ENCODE assay signal across 8 cellular contexts in the genomic region with DNA sequence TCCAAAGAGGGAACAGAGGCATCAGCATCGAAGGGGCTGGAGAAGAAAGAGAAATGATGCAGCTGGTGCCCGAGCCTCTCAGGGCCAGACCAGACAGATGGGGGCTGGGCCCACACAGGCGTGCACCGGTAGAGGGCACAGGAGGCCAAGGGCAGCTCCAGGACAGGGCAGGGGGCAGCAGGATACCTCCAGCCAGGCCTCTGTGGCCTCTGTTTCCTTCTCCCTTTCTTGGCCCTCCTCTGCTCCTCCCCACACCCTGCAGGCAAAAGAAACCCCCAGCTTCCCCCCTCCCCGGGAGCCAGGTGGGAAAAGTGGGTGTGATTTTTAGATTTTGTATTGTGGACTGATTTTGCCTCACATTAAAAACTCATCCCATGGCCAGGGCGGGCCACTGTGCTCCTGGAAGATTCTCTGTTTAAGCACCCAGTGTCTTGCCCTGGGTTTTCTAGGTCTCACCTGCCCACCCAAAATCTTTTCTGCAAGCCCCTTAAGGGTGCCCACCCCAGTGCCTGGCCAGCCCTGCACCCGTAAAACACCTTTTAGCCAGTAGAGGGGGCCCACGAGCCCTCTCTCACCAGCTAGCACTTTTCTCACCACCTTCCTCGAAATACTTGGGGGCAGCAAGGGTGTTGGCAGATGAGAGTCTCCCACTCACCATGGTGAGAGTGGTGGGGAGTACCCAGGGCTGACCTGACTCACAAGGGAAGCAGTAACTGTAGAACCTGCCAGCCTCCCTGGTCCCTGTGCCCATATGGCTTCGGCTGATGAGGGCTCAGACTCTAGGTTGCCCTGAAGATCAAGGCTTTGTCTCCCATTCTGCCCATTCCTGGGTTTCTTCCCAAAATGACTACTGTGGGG. TPM values are rescaled to one million over a fixed set of nuclear protein-coding genes. Genes with fewer than 3 reads are reported as not detected.
DNase-seq lines count a peak whose midpoint lies in the region; ATAC-seq, FAIRE-seq and TF ChIP-seq lines count a peak whose summit lies in the region.

No MANE protein-coding gene starts in this region.

- H3K27ac Mint-ChIP-seq in activated T-helper 17 cell treated with anti-CD3 and anti-CD28 coated beads, Interleukin-2, amount 50 U/mL, for 72 hours, result peak overlapping the region; percentile 65

- H3K9me3 ChIP-seq in Panc1 (ENCODE audit: control insufficient read depth, insufficient read depth, low read depth, low read length) (no peaks in the 10 kb centered on the region), pancreas (no peaks in the 10 kb centered on the region)

- H3K4me1 Mint-ChIP-seq in activated T-helper 17 cell treated with anti-CD3 and anti-CD28 coated beads, Interleukin-2, amount 50 U/mL, for 72 hours, result peaks cover 23% of the 10 kb centered on the region

- peaks cover 79% of the 10 kb centered on the region for H3K4me1 ChIP-seq in Panc1 (ENCODE audit: control insufficient read depth, insufficient read depth, low read length)
- H3K4me1 ChIP-seq in pancreas, result peaks cover 7 to 12% (median 7%) of the 10 kb centered on the region in 3 donors
- H3K4me1 ChIP-seq in urinary bladder (ENCODE audit: insufficient read depth), result peaks cover 1% of the 10 kb centered on the region

- H3K27me3 ChIP-seq in H7 (ENCODE audit: control insufficient read depth, insufficient read depth, low read length) (no peaks in the 10 kb centered on the region), Panc1 (ENCODE audit: control insufficient read depth, insufficient read depth, low read length) (no peaks in the 10 kb centered on the region), pancreas (no peaks in the 10 kb centered on the region)

- peak; percentile 50 for ATAC-seq in Panc1
- peak; percentile 3 for ATAC-seq in activated T-helper 17 cell treated with anti-CD3 and anti-CD28 coated beads, Interleukin-2, amount 50 U/mL, for 72 hours (replicated peaks)
- peak in 1 of 4 donors; percentile 15 for ATAC-seq in pancreas
- no peak for ATAC-seq in HG03039 (IDR thresholded peaks at IDR 0.05; ENCODE audit: unreplicated experiment)

- POLR2A ChIA-PET in Panc1 (lab: Charles Lee), result interaction anchor here (0.6 to 2.4 kb wide), 8 partner anchors 15 to 267 kb away, joined by 3 to 22 read pairs (median 6); a partner anchor contains a TSS

- in situ Hi-C loops in Panc1 (cut with HindIII; ENCODE audit: low pct_unique_long_range_greater_than_20kb, low sequenced_read_pairs), result loop anchor here (10.0 kb wide), 1 partner anchor 55 kb away; no protein-coding TSS in a partner anchor

- H3K4me3 Mint-ChIP-seq in activated T-helper 17 cell treated with anti-CD3 and anti-CD28 coated beads, Interleukin-2, amount 50 U/mL, for 72 hours, result no peak overlapping the region

- peaks cover 59% of the 10 kb centered on the region for H3K36me3 Mint-ChIP-seq in activated T-helper 17 cell treated with anti-CD3 and anti-CD28 coated beads, Interleukin-2, amount 50 U/mL, for 72 hours (ENCODE audit: low read depth)

- H3K4me3 ChIP-seq in H7 (ENCODE audit: insufficient read depth, low read depth, low read length) (no peak overlapping the region), Panc1 (ENCODE audit: low read depth in 2 of 2, low read length in 2 of 2) (no peak overlapping the region), fibroblast of villous mesenchyme (ENCODE audit: low read depth, low read length) (no peak overlapping the region), pancreas (no peak overlapping the region), urinary bladder (ENCODE audit: low read depth, low read length) (no peak overlapping the region)

- no peaks in the 10 kb centered on the region for H3K9me3 Mint-ChIP-seq in activated T-helper 17 cell treated with anti-CD3 and anti-CD28 coated beads, Interleukin-2, amount 50 U/mL, for 72 hours

- no peak for FAIRE-seq in pancreas (lab: Jason Lieb, UNC)

- DNase-seq in AG09319 (ENCODE audit: extremely low read depth, low read depth) (no peak), H7 (peak; percentile 90), Panc1 (ENCODE audit: low read depth, low spot score) (no peak), fibroblast of villous mesenchyme (ENCODE audit: low read depth) (peak; percentile 58), pancreas (peak; percentile 37 to 77 (median 54))

- no TSS peak for BruUV-seq in Panc1 (replicated peaks; lab: Mats Ljungman, UMichigan)

- CTCF ChIA-PET in Panc1 (lab: Charles Lee), result interaction anchor here (0.6 to 10.8 kb wide), 17 partner anchors 10 to 484 kb away, joined by 3 to 298 read pairs (median 6); a partner anchor contains a TSS

- 35 to 45% methylated on average over 10 of the region's 10 CpGs for WGBS in pancreas, 2 donors
- 30% methylated on average over 10 of the region's 10 CpGs for WGBS in urinary bladder

- H3K27ac ChIP-seq in Panc1 (ENCODE audit: low read length), result peak overlapping the region; percentile 88
- peak overlapping the region in 2 of 4 donors; percentile 1 to 13 for H3K27ac ChIP-seq in pancreas
- peak overlapping the region; percentile 79 for H3K27ac ChIP-seq in urinary bladder (ENCODE audit: low read depth)

- intact Hi-C loops in Panc1 (cut with micrococcal nuclease; ENCODE audit: unreplicated experiment) (loop anchor here (1.0 kb wide), 1 partner anchor 43 kb away; no protein-coding TSS in a partner anchor), pancreas (cut with DNase I) (loop anchor here in 2 of 3 donors (5.0 kb wide), 2 partner anchors 38 to 43 kb away; a partner anchor contains a TSS)

- no peaks in the 10 kb centered on the region for H3K27me3 Mint-ChIP-seq in activated T-helper 17 cell treated with anti-CD3 and anti-CD28 coated beads, Interleukin-2, amount 50 U/mL, for 72 hours

- peaks cover 21% of the 10 kb centered on the region for H3K36me3 ChIP-seq in H7 (replicated peaks; ENCODE audit: control insufficient read depth, insufficient read depth, low read length)
- peaks cover 4% of the 10 kb centered on the region; the same call in 1 of the 2 replicates for H3K36me3 ChIP-seq in Panc1 (ENCODE audit: control insufficient read depth, insufficient read depth, low read length)
- H3K36me3 ChIP-seq in pancreas, result peaks cover 0 to 30% (median 15%) of the 10 kb centered on the region in 3 donors
- no peaks in the 10 kb centered on the region for H3K36me3 ChIP-seq in urinary bladder (ENCODE audit: insufficient read depth)

- TF ChIP-seq CTCF in AG09319 (IDR thresholded peaks at IDR 0.05; ENCODE audit: low read depth, low read length) (peak; percentile 89), Panc1 (IDR thresholded peaks at IDR 0.05) (peak; percentile 100), fibroblast of villous mesenchyme (IDR thresholded peaks at IDR 0.05; ENCODE audit: insufficient read depth, low read depth, low read length) (peak; percentile 90), pancreas (IDR thresholded peaks at IDR 0.05) (peak; percentile 61 to 75 (median 66))

RNA-seq across cellular contexts. Expression of a gene that starts 35.7 kb away (rescaled TPM):
- 424 and 491 TPM in 2 replicates for total RNA-seq in H7 (2014; rRNA removed; shearing (Covaris generic))
- total RNA-seq in Panc1 (2021; ENCODE audit: unreplicated experiment) (152 TPM), fibroblast of villous mesenchyme (18.0 and 27.2 TPM in 2 replicates), pancreas (10 to 100 TPM in 5 of 6 donors, 1 to 10 TPM in 1; 9.5 to 39.3 (median 17.4) TPM), urinary bladder (500 TPM)
- 185 TPM for polyA plus RNA-seq in Panc1 (2012; ENCODE audit: insufficient read length)
- total RNA-seq in activated T-helper 17 cell treated with anti-CD3 and anti-CD28 coated beads, Interleukin-2, amount 50 U/mL, for 72 hours, result 1 to 10 TPM; 2.9 to 5.3 TPM
- polyA plus RNA-seq in pancreas (10 to 100 TPM; 50.9 to 64.7 TPM), urinary bladder (683 TPM)

RNA-seq across cellular contexts. Expression of a gene that starts 55.1 kb away (rescaled TPM):
- 63.9 and 65.0 TPM in 2 replicates for total RNA-seq in H7 (2014; rRNA removed; shearing (Covaris generic))
- total RNA-seq in Panc1 (2021; ENCODE audit: unreplicated experiment), result 337 TPM
- 424 TPM for polyA plus RNA-seq in Panc1 (2012; ENCODE audit: insufficient read length)
- 100 to 1,000 TPM; 129 to 164 TPM for total RNA-seq in activated T-helper 17 cell treated with anti-CD3 and anti-CD28 coated beads, Interleukin-2, amount 50 U/mL, for 72 hours
- 70.5 and 91.1 TPM in 2 replicates for total RNA-seq in fibroblast of villous mesenchyme
- total RNA-seq in pancreas, result 100 to 1,000 TPM; 139 to 237 (median 184) TPM
- 100 to 1,000 TPM; 178 to 286 TPM for polyA plus RNA-seq in pancreas
- total RNA-seq in urinary bladder, result 48.8 TPM
- 90.4 TPM for polyA plus RNA-seq in urinary bladder

Comparison
In these comparisons a context has a peak if more than half of its experiments do, and no peak if none do; other contexts are left out.
1. DNase-seq: peak in H7 (single experiment), fibroblast of villous mesenchyme (single experiment) and pancreas (6 of 6); none in AG09319 (single experiment) and Panc1 (single experiment).
2. Peak in every context shown above with its lines, with median percentiles within 50 percentile points of each other: CTCF ChIP-seq.